In the genomic region with DNA sequence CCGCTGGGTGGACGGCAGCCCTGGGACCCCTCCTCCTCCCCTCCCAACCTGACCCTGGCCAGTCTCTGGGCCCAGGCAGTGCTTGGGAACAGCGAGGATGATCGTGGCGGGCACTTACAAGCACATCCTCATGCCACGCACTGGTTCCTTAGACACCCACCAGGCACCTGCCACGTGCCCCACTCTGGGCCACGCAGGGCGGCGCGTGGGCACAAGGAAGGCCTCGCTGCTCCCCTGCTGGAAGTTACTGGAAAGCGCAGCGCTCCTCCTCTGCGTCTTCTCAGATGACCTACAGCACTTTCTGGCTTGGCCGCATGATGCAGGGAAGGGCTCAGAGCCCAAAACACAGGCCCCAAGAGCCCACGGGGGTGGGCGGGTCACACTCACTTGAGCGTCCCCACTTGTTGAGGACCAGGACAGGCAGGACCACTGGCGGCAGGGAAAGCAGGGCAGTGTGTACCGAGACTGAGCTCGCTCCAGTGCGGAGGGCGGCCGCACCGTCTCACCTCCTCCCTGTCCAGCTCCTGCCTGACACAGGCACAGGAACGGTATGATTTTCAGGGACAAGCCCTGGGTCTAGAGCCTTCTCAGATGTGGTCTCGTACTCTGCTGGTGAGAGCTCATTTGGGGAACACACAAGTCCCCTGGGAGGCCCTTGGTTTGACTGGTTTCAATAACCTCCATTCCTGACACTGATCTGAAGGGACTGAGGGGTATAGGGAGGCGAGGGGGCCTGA, we compare ENCODE assay signal across 16 cellular contexts.
DNase-seq lines count a peak whose midpoint lies in the region; ATAC-seq and TF ChIP-seq lines count a peak whose summit lies in the region.
"Had no signal": no experiment of that assay in that cellular context is flagged by ENCODE, and none has a peak within 500 bp of the region (broad histone marks: within the 10 kb centered on the region; RNA-seq: fewer than 3 reads in every experiment).

No MANE protein-coding gene starts in this region.

- H3K27ac Mint-ChIP-seq in stimulated activated naive B cell treated with anti-CD40 and anti-IgM and Interleukin-4, amounts not matched to agents 10 μg/mL and 1 μg/mL and 100 μg/mL, for 72 hours, result peak overlapping the region; percentile 31
- no peak overlapping the region for H3K27ac Mint-ChIP-seq in activated T-helper 2 cell treated with anti-CD3 and anti-CD28 coated beads, Interferon-gamma antibody, Interleukin-2, Interleukin-4, amounts not matched to agents 10 μg/mL and 5 μg/mL and 100 μg/mL, durations not matched to agents 14 hours and 24 hours and 36 hours
- H3K27ac Mint-ChIP-seq: activated CD4-positive, alpha-beta T cell treated with anti-CD3 and anti-CD28 coated beads, Interleukin-2, amount 10 ng/mL, durations not matched to agents 7 days and 5 days; activated naive CD4-positive, alpha-beta T cell treated with anti-CD3 and anti-CD28 coated beads, Interleukin-2, amount 50 U/mL, for 24 hours had no signal

- no peaks in the 10 kb centered on the region for H3K36me3 ChIP-seq in HCT116 (ENCODE audit: control insufficient read depth in 1 of 2, insufficient read depth in 2 of 2, low read length in 2 of 2)

- H3K4me2 ChIP-seq in HCT116 (ENCODE audit: low read length), result no peak overlapping the region

- POLR2A ChIA-PET in HCT116 (lab: Charles Lee), result no interaction called here

- peaks cover 0 to 6% of the 10 kb centered on the region in 2 experiments; a peak in 1 of 4 replicates for H3K4me1 ChIP-seq in HCT116 (ENCODE audit: control insufficient read depth in 1 of 2, insufficient read depth in 2 of 2, low read length in 2 of 2)

- no peaks in the 10 kb centered on the region for H3K36me3 Mint-ChIP-seq in stimulated activated naive B cell treated with anti-CD40 and anti-IgM and Interleukin-4, amounts not matched to agents 10 μg/mL and 1 μg/mL and 100 μg/mL, for 72 hours
- no peaks in the 10 kb centered on the region for H3K36me3 Mint-ChIP-seq in activated T-helper 2 cell treated with anti-CD3 and anti-CD28 coated beads, Interferon-gamma antibody, Interleukin-2, Interleukin-4, amounts not matched to agents 10 μg/mL and 5 μg/mL and 100 μg/mL, durations not matched to agents 14 hours and 24 hours and 36 hours (ENCODE audit: low read depth)
- H3K36me3 Mint-ChIP-seq: activated naive CD4-positive, alpha-beta T cell treated with anti-CD3 and anti-CD28 coated beads, Interleukin-2, amount 50 U/mL, for 24 hours had no signal

- no peak for TF ChIP-seq POLR2A in HCT116 (IDR thresholded peaks at IDR 0.05; ENCODE audit: borderline replicate concordance, extremely low read depth, insufficient read depth, insufficient read length)

- no peak overlapping the region for H3K4me3 ChIP-seq in HCT116 (replicated peaks in 1 of 2; ENCODE audit: low read depth in 1 of 2, low read length in 2 of 2)
- H3K4me3 ChIP-seq: SK-N-MC, skin epidermis had no signal

- DNase-seq in HCT116 (ENCODE audit: low read depth, low spot score) (no peak), COLO829 (ENCODE audit: low spot score) (no peak), NCI-H1930 (lab: John Stamatoyannopoulos, UW) (no peak)
- DNase-seq in stimulated activated naive B cell treated with anti-CD40 and anti-IgM and Interleukin-4, amounts not matched to agents 10 μg/mL and 1 μg/mL and 100 μg/mL, for 72 hours, result peak; percentile 45
- DNase-seq in activated CD4-positive, alpha-beta T cell treated with anti-CD3 and anti-CD28 coated beads for 4 hours, result no peak
- no peak for DNase-seq in activated T-helper 2 cell treated with anti-CD3 and anti-CD28 coated beads, Interferon-gamma antibody, Interleukin-2, Interleukin-4, amounts not matched to agents 10 μg/mL and 5 μg/mL and 100 μg/mL, durations not matched to agents 14 hours and 24 hours and 36 hours (ENCODE audit: low spot score)
- DNase-seq: activated CD4-positive, alpha-beta T cell treated with anti-CD3 and anti-CD28 coated beads, Interleukin-2, amount 10 ng/mL, durations not matched to agents 7 days and 5 days; cerebellar nuclear complex; NCI-H1048; NCI-H524 treated with DMSO at 0.1 percent for 48 hours had no signal

- peaks cover 8 to 11% of the 10 kb centered on the region in 2 donors for H3K4me1 Mint-ChIP-seq in stimulated activated naive B cell treated with anti-CD40 and anti-IgM and Interleukin-4, amounts not matched to agents 10 μg/mL and 1 μg/mL and 100 μg/mL, for 72 hours
- H3K4me1 Mint-ChIP-seq in activated T-helper 2 cell treated with anti-CD3 and anti-CD28 coated beads, Interferon-gamma antibody, Interleukin-2, Interleukin-4, amounts not matched to agents 10 μg/mL and 5 μg/mL and 100 μg/mL, durations not matched to agents 14 hours and 24 hours and 36 hours (ENCODE audit: low read depth), result no peaks in the 10 kb centered on the region
- H3K4me1 Mint-ChIP-seq: activated CD4-positive, alpha-beta T cell treated with anti-CD3 and anti-CD28 coated beads, Interleukin-2, amount 10 ng/mL, durations not matched to agents 7 days and 5 days; activated naive CD4-positive, alpha-beta T cell treated with anti-CD3 and anti-CD28 coated beads, Interleukin-2, amount 50 U/mL, for 24 hours had no signal

- no peak overlapping the region for H3K9ac ChIP-seq in HCT116 (ENCODE audit: low read length)

- peak; percentile 91 for ATAC-seq in GM18868 (IDR thresholded peaks at IDR 0.05; ENCODE audit: unreplicated experiment)
- peak; percentile 63 for ATAC-seq in HCT116
- ATAC-seq in HG03460 (IDR thresholded peaks at IDR 0.05; ENCODE audit: unreplicated experiment), result peak; percentile 66
- peak; percentile 88 to 96 for ATAC-seq in stimulated activated naive B cell treated with anti-CD40 and anti-IgM and Interleukin-4, amounts not matched to agents 10 μg/mL and 1 μg/mL and 100 μg/mL, for 72 hours (replicated peaks)

- CTCF ChIA-PET in HCT116 (lab: Charles Lee), result no interaction called here

- H3K4me3 Mint-ChIP-seq in stimulated activated naive B cell treated with anti-CD40 and anti-IgM and Interleukin-4, amounts not matched to agents 10 μg/mL and 1 μg/mL and 100 μg/mL, for 72 hours, result no peak overlapping the region
- no peak overlapping the region for H3K4me3 Mint-ChIP-seq in activated T-helper 2 cell treated with anti-CD3 and anti-CD28 coated beads, Interferon-gamma antibody, Interleukin-2, Interleukin-4, amounts not matched to agents 10 μg/mL and 5 μg/mL and 100 μg/mL, durations not matched to agents 14 hours and 24 hours and 36 hours (ENCODE audit: low read depth)
- H3K4me3 Mint-ChIP-seq: activated CD4-positive, alpha-beta T cell treated with anti-CD3 and anti-CD28 coated beads, Interleukin-2, amount 10 ng/mL, durations not matched to agents 7 days and 5 days; activated naive CD4-positive, alpha-beta T cell treated with anti-CD3 and anti-CD28 coated beads, Interleukin-2, amount 50 U/mL, for 24 hours had no signal

- no peaks in the 10 kb centered on the region for H4K20me1 ChIP-seq in HCT116 (ENCODE audit: insufficient read depth)

- intact Hi-C loops in HCT116 (cut with micrococcal nuclease), result no loop called here
- intact Hi-C loops in activated T-helper 2 cell treated with anti-CD3 and anti-CD28 coated beads, Interferon-gamma antibody, Interleukin-2, Interleukin-4, amounts not matched to agents 10 μg/mL and 5 μg/mL and 100 μg/mL, durations not matched to agents 14 hours and 24 hours and 36 hours (cut with micrococcal nuclease), result no loop called here

- no peaks in the 10 kb centered on the region for H3K79me2 ChIP-seq in HCT116 (ENCODE audit: insufficient read depth, low read length)

- H3K9me3 Mint-ChIP-seq in stimulated activated naive B cell treated with anti-CD40 and anti-IgM and Interleukin-4, amounts not matched to agents 10 μg/mL and 1 μg/mL and 100 μg/mL, for 72 hours, result no peaks in the 10 kb centered on the region
- H3K9me3 Mint-ChIP-seq in activated T-helper 2 cell treated with anti-CD3 and anti-CD28 coated beads, Interferon-gamma antibody, Interleukin-2, Interleukin-4, amounts not matched to agents 10 μg/mL and 5 μg/mL and 100 μg/mL, durations not matched to agents 14 hours and 24 hours and 36 hours, result no peaks in the 10 kb centered on the region
- H3K9me3 Mint-ChIP-seq: activated CD4-positive, alpha-beta T cell treated with anti-CD3 and anti-CD28 coated beads, Interleukin-2, amount 10 ng/mL, durations not matched to agents 7 days and 5 days; activated naive CD4-positive, alpha-beta T cell treated with anti-CD3 and anti-CD28 coated beads, Interleukin-2, amount 50 U/mL, for 24 hours had no signal

- H3K9me3 ChIP-seq in HCT116 (ENCODE audit: control insufficient read depth in 1 of 2, insufficient read depth in 1 of 2, low read depth in 1 of 2, low read length in 2 of 2), result no peaks in the 10 kb centered on the region

- H2AFZ ChIP-seq in HCT116 (ENCODE audit: low read depth, low read length, poor library complexity, severe bottlenecking), result no peak overlapping the region

- no peak for TF ChIP-seq RAD21 in HCT116 (IDR thresholded peaks at IDR 0.05; ENCODE audit: low read depth)

- TF ChIP-seq CTCF in HCT116 (IDR thresholded peaks at IDR 0.05 in 2 of 3, conservative IDR thresholded peaks at IDR 0.05 in 1 of 3; ENCODE audit: borderline replicate concordance in 1 of 3, insufficient read depth in 1 of 3, low read depth in 2 of 3, low read length in 2 of 3), result peak in 2 of 3 experiments; percentile 20 to 23; a peak in 3 of 6 replicates

- no peaks in the 10 kb centered on the region for H3K9me2 ChIP-seq in HCT116 (ENCODE audit: insufficient read depth)

- H3K27ac ChIP-seq in HCT116 (ENCODE audit: low read depth, low read length), result no peak overlapping the region
- H3K27ac ChIP-seq: HL-60, SK-N-MC had no signal

- H3K27me3 ChIP-seq in HCT116 (ENCODE audit: insufficient read depth, low read length), result no peaks in the 10 kb centered on the region

- peaks cover 27 to 51% of the 10 kb centered on the region in 2 donors for H3K27me3 Mint-ChIP-seq in stimulated activated naive B cell treated with anti-CD40 and anti-IgM and Interleukin-4, amounts not matched to agents 10 μg/mL and 1 μg/mL and 100 μg/mL, for 72 hours
- H3K27me3 Mint-ChIP-seq in activated T-helper 2 cell treated with anti-CD3 and anti-CD28 coated beads, Interferon-gamma antibody, Interleukin-2, Interleukin-4, amounts not matched to agents 10 μg/mL and 5 μg/mL and 100 μg/mL, durations not matched to agents 14 hours and 24 hours and 36 hours (ENCODE audit: low read depth), result no peaks in the 10 kb centered on the region

- no TSS peak for BruUV-seq in HCT116 (replicated peaks; lab: Mats Ljungman, UMichigan)

- RAD21 ChIA-PET in HCT116 (lab: Charles Lee; ENCODE audit: low non-redundant PET in 1 of 2, low total read pairs in 2 of 2, uncharacterized antibody in 2 of 2, unreplicated experiment in 2 of 2), result no interaction called here

TF ChIP-seq in HCT116, 20 proteins besides CTCF, POLR2A, EP300 and RAD21 (continues in another document):
- TF ChIP-seq ATF3 (IDR thresholded peaks at IDR 0.05), result no peak
